1 cellular context compared by ENCODE assay signal in genomic region chr6:135088818-135089809, GRCh38.
A peak's percentile ranks its signal among the peaks of the same experiment; 100 is the strongest.
TF ChIP-seq lines count a peak whose summit lies in the region.

No MANE protein-coding gene starts in this region.

TF ChIP-seq in HepG2, 621 proteins besides CTCF, POLR2A, EP300 and RAD21 (continued from another document):
- TF ChIP-seq ATF7 (IDR thresholded peaks at IDR 0.05) (peak; percentile 70), ATF7 (CRISPR knock-in tag; IDR thresholded peaks at IDR 0.05) (no peak), STAG1 (CRISPR knock-in tag; IDR thresholded peaks at IDR 0.05) (0 out of 2 replicates have a peak, but pooled peaks have one; percentile 10), ZNF205 (CRISPR knock-in tag; IDR thresholded peaks at IDR 0.05) (no peak), ZFP36 (IDR thresholded peaks at IDR 0.05; ENCODE audit: borderline replicate concordance, low read depth, low read length, partially characterized antibody) (no peak), SOX6 (IDR thresholded peaks at IDR 0.05) (no peak), SOX6 (CRISPR knock-in tag; IDR thresholded peaks at IDR 0.05) (peak; percentile 52), RARG (CRISPR knock-in tag; IDR thresholded peaks at IDR 0.05; ENCODE audit: low read depth) (no peak), DNMT1 (CRISPR knock-in tag; IDR thresholded peaks at IDR 0.05) (no peak), CEBPG (CRISPR knock-in tag; IDR thresholded peaks at IDR 0.05) (peak; percentile 91), HNRNPK (IDR thresholded peaks at IDR 0.05; ENCODE audit: low read depth, low read length, poor library complexity, severe bottlenecking) (no peak), ZFAT (CRISPR knock-in tag; conservative IDR thresholded peaks at IDR 0.05) (no peak), KDM6A (CRISPR knock-in tag; IDR thresholded peaks at IDR 0.05; ENCODE audit: low read depth) (no peak), CBFB (CRISPR knock-in tag; IDR thresholded peaks at IDR 0.05) (no peak), TMF1 (CRISPR knock-in tag; IDR thresholded peaks at IDR 0.05; ENCODE audit: low read depth) (no peak), GABPB1 (CRISPR knock-in tag; IDR thresholded peaks at IDR 0.05) (no peak), PITX1 (CRISPR knock-in tag; IDR thresholded peaks at IDR 0.05) (no peak), NR2F1 (CRISPR knock-in tag; IDR thresholded peaks at IDR 0.05) (no peak), RBFOX2 (IDR thresholded peaks at IDR 0.05; ENCODE audit: low read depth, low read length) (no peak), ZNF766 (CRISPR knock-in tag; IDR thresholded peaks at IDR 0.05; ENCODE audit: borderline replicate concordance) (no peak), SMAD3 (CRISPR knock-in tag; IDR thresholded peaks at IDR 0.05) (no peak), MAFK (conservative IDR thresholded peaks at IDR 0.05 in 1 of 2, IDR thresholded peaks at IDR 0.05 in 1 of 2; ENCODE audit: low read length in 2 of 2) (peak in 1 of 2 experiments; percentile 27; a peak in 1 of 4 replicates)
TF ChIP-seq in HepG2: peak in this region for 20.
